ENCODE assay signal across 1 cellular context in the genomic region with DNA sequence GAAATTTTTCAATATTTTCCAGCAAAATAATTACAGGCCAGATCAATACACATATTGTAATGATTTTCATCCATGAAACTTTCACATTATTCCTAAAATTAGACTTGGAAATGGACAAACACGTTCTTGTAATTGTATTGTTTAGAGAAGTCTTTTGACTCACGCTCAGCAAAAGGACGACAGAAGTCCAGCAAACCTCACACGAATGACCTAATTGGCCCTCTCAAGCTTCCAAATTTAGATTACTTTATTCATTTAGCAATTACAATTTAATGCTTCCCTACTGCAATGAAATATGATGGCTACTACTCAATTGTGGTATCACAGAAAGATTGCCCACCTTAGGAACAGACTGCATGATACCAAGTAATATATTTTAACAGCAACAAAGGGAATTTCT.
TF ChIP-seq lines count a peak whose summit lies in the region.

No MANE protein-coding gene starts in this region.

TF ChIP-seq in GM23338, 12 proteins besides CTCF, POLR2A, EP300 and RAD21 (continued from another document):
- TF ChIP-seq, protein P1, sequence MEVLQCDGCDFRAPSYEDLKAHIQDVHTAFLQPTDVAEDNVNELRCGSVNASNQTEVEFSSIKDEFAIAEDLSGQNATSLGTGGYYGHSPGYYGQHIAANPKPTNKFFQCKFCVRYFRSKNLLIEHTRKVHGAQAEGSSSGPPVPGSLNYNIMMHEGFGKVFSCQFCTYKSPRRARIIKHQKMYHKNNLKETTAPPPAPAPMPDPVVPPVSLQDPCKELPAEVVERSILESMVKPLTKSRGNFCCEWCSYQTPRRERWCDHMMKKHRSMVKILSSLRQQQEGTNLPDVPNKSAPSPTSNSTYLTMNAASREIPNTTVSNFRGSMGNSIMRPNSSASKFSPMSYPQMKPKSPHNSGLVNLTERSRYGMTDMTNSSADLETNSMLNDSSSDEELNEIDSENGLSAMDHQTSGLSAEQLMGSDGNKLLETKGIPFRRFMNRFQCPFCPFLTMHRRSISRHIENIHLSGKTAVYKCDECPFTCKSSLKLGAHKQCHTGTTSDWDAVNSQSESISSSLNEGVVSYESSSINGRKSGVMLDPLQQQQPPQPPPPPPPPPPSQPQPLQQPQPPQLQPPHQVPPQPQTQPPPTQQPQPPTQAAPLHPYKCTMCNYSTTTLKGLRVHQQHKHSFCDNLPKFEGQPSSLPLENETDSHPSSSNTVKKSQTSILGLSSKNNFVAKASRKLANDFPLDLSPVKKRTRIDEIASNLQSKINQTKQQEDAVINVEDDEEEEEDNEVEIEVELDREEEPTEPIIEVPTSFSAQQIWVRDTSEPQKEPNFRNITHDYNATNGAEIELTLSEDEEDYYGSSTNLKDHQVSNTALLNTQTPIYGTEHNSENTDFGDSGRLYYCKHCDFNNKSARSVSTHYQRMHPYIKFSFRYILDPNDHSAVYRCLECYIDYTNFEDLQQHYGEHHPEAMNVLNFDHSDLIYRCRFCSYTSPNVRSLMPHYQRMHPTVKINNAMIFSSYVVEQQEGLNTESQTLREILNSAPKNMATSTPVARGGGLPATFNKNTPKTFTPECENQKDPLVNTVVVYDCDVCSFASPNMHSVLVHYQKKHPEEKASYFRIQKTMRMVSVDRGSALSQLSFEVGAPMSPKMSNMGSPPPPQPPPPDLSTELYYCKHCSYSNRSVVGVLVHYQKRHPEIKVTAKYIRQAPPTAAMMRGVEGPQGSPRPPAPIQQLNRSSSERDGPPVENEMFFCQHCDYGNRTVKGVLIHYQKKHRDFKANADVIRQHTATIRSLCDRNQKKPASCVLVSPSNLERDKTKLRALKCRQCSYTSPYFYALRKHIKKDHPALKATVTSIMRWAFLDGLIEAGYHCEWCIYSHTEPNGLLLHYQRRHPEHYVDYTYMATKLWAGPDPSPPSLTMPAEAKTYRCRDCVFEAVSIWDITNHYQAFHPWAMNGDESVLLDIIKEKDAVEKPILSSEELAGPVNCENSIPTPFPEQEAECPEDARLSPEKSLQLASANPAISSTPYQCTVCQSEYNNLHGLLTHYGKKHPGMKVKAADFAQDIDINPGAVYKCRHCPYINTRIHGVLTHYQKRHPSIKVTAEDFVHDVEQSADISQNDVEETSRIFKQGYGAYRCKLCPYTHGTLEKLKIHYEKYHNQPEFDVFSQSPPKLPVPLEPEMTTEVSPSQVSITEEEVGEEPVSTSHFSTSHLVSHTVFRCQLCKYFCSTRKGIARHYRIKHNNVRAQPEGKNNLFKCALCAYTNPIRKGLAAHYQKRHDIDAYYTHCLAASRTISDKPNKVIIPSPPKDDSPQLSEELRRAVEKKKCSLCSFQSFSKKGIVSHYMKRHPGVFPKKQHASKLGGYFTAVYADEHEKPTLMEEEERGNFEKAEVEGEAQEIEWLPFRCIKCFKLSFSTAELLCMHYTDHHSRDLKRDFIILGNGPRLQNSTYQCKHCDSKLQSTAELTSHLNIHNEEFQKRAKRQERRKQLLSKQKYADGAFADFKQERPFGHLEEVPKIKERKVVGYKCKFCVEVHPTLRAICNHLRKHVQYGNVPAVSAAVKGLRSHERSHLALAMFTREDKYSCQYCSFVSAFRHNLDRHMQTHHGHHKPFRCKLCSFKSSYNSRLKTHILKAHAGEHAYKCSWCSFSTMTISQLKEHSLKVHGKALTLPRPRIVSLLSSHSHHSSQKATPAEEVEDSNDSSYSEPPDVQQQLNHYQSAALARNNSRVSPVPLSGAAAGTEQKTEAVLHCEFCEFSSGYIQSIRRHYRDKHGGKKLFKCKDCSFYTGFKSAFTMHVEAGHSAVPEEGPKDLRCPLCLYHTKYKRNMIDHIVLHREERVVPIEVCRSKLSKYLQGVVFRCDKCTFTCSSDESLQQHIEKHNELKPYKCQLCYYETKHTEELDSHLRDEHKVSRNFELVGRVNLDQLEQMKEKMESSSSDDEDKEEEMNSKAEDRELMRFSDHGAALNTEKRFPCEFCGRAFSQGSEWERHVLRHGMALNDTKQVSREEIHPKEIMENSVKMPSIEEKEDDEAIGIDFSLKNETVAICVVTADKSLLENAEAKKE (CRISPR knock-in tag; IDR thresholded peaks at IDR 0.05) = no peak
- no peak for TF ChIP-seq POLR2AphosphoS5 (IDR thresholded peaks at IDR 0.05; ENCODE audit: low read depth)
- TF ChIP-seq ZNF331 (CRISPR knock-in tag; IDR thresholded peaks at IDR 0.05; ENCODE audit: low read depth) = no peak
- no peak for TF ChIP-seq EZH2 (IDR thresholded peaks at IDR 0.05; ENCODE audit: low read depth, unreplicated experiment)
- TF ChIP-seq, protein P2, sequence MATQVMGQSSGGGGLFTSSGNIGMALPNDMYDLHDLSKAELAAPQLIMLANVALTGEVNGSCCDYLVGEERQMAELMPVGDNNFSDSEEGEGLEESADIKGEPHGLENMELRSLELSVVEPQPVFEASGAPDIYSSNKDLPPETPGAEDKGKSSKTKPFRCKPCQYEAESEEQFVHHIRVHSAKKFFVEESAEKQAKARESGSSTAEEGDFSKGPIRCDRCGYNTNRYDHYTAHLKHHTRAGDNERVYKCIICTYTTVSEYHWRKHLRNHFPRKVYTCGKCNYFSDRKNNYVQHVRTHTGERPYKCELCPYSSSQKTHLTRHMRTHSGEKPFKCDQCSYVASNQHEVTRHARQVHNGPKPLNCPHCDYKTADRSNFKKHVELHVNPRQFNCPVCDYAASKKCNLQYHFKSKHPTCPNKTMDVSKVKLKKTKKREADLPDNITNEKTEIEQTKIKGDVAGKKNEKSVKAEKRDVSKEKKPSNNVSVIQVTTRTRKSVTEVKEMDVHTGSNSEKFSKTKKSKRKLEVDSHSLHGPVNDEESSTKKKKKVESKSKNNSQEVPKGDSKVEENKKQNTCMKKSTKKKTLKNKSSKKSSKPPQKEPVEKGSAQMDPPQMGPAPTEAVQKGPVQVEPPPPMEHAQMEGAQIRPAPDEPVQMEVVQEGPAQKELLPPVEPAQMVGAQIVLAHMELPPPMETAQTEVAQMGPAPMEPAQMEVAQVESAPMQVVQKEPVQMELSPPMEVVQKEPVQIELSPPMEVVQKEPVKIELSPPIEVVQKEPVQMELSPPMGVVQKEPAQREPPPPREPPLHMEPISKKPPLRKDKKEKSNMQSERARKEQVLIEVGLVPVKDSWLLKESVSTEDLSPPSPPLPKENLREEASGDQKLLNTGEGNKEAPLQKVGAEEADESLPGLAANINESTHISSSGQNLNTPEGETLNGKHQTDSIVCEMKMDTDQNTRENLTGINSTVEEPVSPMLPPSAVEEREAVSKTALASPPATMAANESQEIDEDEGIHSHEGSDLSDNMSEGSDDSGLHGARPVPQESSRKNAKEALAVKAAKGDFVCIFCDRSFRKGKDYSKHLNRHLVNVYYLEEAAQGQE (IDR thresholded peaks at IDR 0.05; ENCODE audit: unreplicated experiment) = no peak
- TF ChIP-seq, protein P3, sequence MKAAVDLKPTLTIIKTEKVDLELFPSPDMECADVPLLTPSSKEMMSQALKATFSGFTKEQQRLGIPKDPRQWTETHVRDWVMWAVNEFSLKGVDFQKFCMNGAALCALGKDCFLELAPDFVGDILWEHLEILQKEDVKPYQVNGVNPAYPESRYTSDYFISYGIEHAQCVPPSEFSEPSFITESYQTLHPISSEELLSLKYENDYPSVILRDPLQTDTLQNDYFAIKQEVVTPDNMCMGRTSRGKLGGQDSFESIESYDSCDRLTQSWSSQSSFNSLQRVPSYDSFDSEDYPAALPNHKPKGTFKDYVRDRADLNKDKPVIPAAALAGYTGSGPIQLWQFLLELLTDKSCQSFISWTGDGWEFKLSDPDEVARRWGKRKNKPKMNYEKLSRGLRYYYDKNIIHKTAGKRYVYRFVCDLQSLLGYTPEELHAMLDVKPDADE (IDR thresholded peaks at IDR 0.05) = no peak
- no peak for TF ChIP-seq JUNB (IDR thresholded peaks at IDR 0.05; ENCODE audit: unreplicated experiment)
- no peak for TF ChIP-seq EZH2phosphoT487 (IDR thresholded peaks at IDR 0.05; ENCODE audit: unreplicated experiment)
- no peak for TF ChIP-seq STAT1 (IDR thresholded peaks at IDR 0.05; ENCODE audit: unreplicated experiment)
- no peak for TF ChIP-seq CREB1 (CRISPR knock-in tag; IDR thresholded peaks at IDR 0.05; ENCODE audit: low read depth)
